Comparison of ENCODE assay signal across 18 cellular contexts in genomic region chr12:11630046-11630706, GRCh38. TPM values are rescaled to one million over a fixed set of nuclear protein-coding genes. Genes with fewer than 3 reads are reported as not detected.
DNase-seq lines count a peak whose midpoint lies in the region; ATAC-seq, FAIRE-seq and TF ChIP-seq lines count a peak whose summit lies in the region.
"Had no signal": no experiment of that assay in that cellular context is flagged by ENCODE, and none has a peak within 500 bp of the region (broad histone marks: within the 10 kb centered on the region; RNA-seq: fewer than 3 reads in every experiment).

No MANE protein-coding gene starts in this region.

- H3K4me3 ChIP-seq in right atrium auricular region (no peak overlapping the region), SJCRH30 (no peak overlapping the region)
- H3K4me3 ChIP-seq: esophagus squamous epithelium, HAP-1, pancreas had no signal

- no peaks in the 10 kb centered on the region for H3K9me3 ChIP-seq in right atrium auricular region
- no peaks in the 10 kb centered on the region for H3K9me3 ChIP-seq in SJCRH30 (replicated peaks)
- H3K9me3 ChIP-seq: esophagus squamous epithelium, HAP-1, pancreas had no signal

- TF ChIP-seq CTCF in right atrium auricular region (IDR thresholded peaks at IDR 0.05): no peak

- H3K27ac ChIP-seq in right atrium auricular region (no peak overlapping the region), SJCRH30 (no peak overlapping the region)
- H3K27ac ChIP-seq: esophagus squamous epithelium, pancreas had no signal

- DNase-seq in Right ventricle myocardium superior (peak; percentile 58), right atrium auricular region (ENCODE audit: low spot score) (no peak), NCI-H2029 treated with DMSO at 0.1 percent for 48 hours (lab: John Stamatoyannopoulos, UW) (peak; percentile 40), SJCRH30 (peak; percentile 11 to 35), urothelium cell line (ENCODE audit: low spot score) (no peak)
- no peak for DNase-seq in stimulated activated naive CD4-positive, alpha-beta T cell treated with Interleukin-2 at 50 U/mL for 16 hours (lab: John Stamatoyannopoulos, UW)
- no peak for DNase-seq in activated CD4-positive, alpha-beta T cell treated with anti-CD3 and anti-CD28 coated beads for 1 hour
- DNase-seq: ACHN; activated CD8-positive, alpha-beta memory T cell treated with anti-CD3 and anti-CD28 coated beads for 24 hours; EL; esophagus squamous epithelium; mesendoderm; stimulated activated CD8-positive, alpha-beta memory T cell treated with anti-CD3 and anti-CD28 coated beads, Interleukin-4, amount 100 ng/mL, for 48 hours; T-helper 9 cell had no signal

- H3K27me3 ChIP-seq in right atrium auricular region: no peaks in the 10 kb centered on the region
- H3K27me3 ChIP-seq in SJCRH30: no peaks in the 10 kb centered on the region
- H3K27me3 ChIP-seq: esophagus squamous epithelium, pancreas had no signal

- peak; percentile 92 for FAIRE-seq in urothelium cell line (lab: Jason Lieb, UNC)
- FAIRE-seq: pancreas had no signal

- no peaks in the 10 kb centered on the region for H3K4me1 ChIP-seq in right atrium auricular region
- H3K4me1 ChIP-seq in SJCRH30: no peaks in the 10 kb centered on the region
- H3K4me1 ChIP-seq: esophagus squamous epithelium, HAP-1 had no signal

- ATAC-seq in Right ventricle myocardium superior (ENCODE audit: poor library complexity): no peak
- ATAC-seq in HG03565 (IDR thresholded peaks at IDR 0.05; ENCODE audit: unreplicated experiment): no peak
- ATAC-seq: Panc1 had no signal

- intact Hi-C loops in Right ventricle myocardium superior (cut with DNase I): no loop called here

- no peaks in the 10 kb centered on the region for H3K36me3 ChIP-seq in right atrium auricular region
- H3K36me3 ChIP-seq in SJCRH30: no peaks in the 10 kb centered on the region
- H3K36me3 ChIP-seq: esophagus squamous epithelium, HAP-1, pancreas had no signal

RNA-seq across cellular contexts. Expression of gene ETV6, which starts 19.3 kb away (rescaled TPM):
- total RNA-seq in Right ventricle myocardium superior: 16.1 TPM
- 1 to 10 TPM; 6.7 TPM for total RNA-seq in right atrium auricular region
- 5.1 and 5.6 TPM in 2 replicates for total RNA-seq in SJCRH30 (2014; rRNA removed; shearing (Covaris generic))

Comparison
In these comparisons a context has a peak if more than half of its experiments do, and no peak if none do; other contexts are left out.
1. DNase-seq: peak in Right ventricle myocardium superior (single experiment), NCI-H2029 treated with DMSO at 0.1 percent for 48 hours (single experiment) and SJCRH30 (2 of 2); none in right atrium auricular region (single experiment), urothelium cell line (single experiment), stimulated activated naive CD4-positive, alpha-beta T cell treated with Interleukin-2 at 50 U/mL for 16 hours (single experiment) and activated CD4-positive, alpha-beta T cell treated with anti-CD3 and anti-CD28 coated beads for 1 hour (single experiment).